Comparison of ENCODE assay signal across 22 cellular contexts in the genomic region with DNA sequence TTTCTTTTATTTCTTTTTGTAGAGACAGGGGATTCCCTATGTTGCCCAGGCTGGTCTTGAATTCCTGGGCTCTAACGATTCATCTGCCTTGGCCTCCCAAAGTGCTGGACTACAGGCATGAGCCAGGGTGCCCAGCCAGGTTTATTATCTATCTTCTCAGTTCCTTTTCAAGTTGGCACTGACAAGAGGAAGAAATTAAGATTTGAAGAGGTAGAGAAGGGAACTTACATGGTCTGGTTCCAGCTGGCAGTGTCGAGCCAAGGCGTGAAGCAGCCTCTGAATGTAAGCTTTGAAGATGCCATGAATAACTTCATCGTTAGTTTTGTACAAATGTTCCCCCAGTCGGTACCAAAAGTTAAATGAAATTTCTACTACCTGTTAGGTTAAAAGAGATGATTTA. TPM values are rescaled to one million over a fixed set of nuclear protein-coding genes. Genes with fewer than 3 reads are reported as not detected.
DNase-seq lines count a peak whose midpoint lies in the region; TF ChIP-seq lines count a peak whose summit lies in the region.
"Had no signal": no experiment of that assay in that cellular context is flagged by ENCODE, and none has a peak within 500 bp of the region (broad histone marks: within the 10 kb centered on the region; RNA-seq: fewer than 3 reads in every experiment).

No MANE protein-coding gene starts in this region.

- no peaks in the 10 kb centered on the region for H3K27me3 Mint-ChIP-seq in MCF 10A (ENCODE audit: insufficient read depth, unreplicated experiment)
- H3K27me3 Mint-ChIP-seq: CD4-positive, CD25-positive, alpha-beta regulatory T cell had no signal

- intact Hi-C loops in MCF 10A (cut with micrococcal nuclease): no loop called here
- intact Hi-C loops in breast epithelium (cut with DNase I; ENCODE audit: low total_unique reads): no loop called here
- intact Hi-C loops in dorsolateral prefrontal cortex (cut with DNase I): no loop called here

- TF ChIP-seq POLR2A in breast epithelium (IDR thresholded peaks at IDR 0.05): no peak

- H3K4me1 ChIP-seq in breast epithelium: no peaks in the 10 kb centered on the region
- H3K4me1 ChIP-seq: BLaER1 had no signal

- BruUV-seq in MCF 10A (replicated peaks; lab: Mats Ljungman, UMichigan): no TSS peak

- peaks cover 3% of the 10 kb centered on the region for H3K36me3 ChIP-seq in breast epithelium

- H3K9me3 Mint-ChIP-seq in MCF 10A (ENCODE audit: unreplicated experiment): no peaks in the 10 kb centered on the region
- H3K9me3 Mint-ChIP-seq: CD4-positive, CD25-positive, alpha-beta regulatory T cell; H9 had no signal

- no peaks in the 10 kb centered on the region for H3K27me3 ChIP-seq in breast epithelium
- H3K27me3 ChIP-seq in dorsolateral prefrontal cortex: no peaks in the 10 kb centered on the region
- H3K27me3 ChIP-seq: BLaER1, SJSA1 had no signal

- no peak overlapping the region for H3K27ac ChIP-seq in breast epithelium
- H3K27ac ChIP-seq in dorsolateral prefrontal cortex: no peak overlapping the region
- H3K27ac ChIP-seq: BLaER1, GM23248, SJSA1 had no signal

- TF ChIP-seq CTCF in MCF 10A (IDR thresholded peaks at IDR 0.05; ENCODE audit: unreplicated experiment) (no peak), breast epithelium (IDR thresholded peaks at IDR 0.05) (no peak), dorsolateral prefrontal cortex (IDR thresholded peaks at IDR 0.05 in 54 of 56, conservative IDR thresholded peaks at IDR 0.05 in 2 of 56; ENCODE audit: low read depth in 1 of 56, partially characterized antibody in 56 of 56) (no peak)

- CTCF ChIA-PET in MCF 10A (lab: Yijun Ruan, JAX): interaction anchor here (0.6 kb wide), 1 partner anchor 98 kb away, joined by 4 read pairs; no protein-coding TSS in a partner anchor

- H3K4me3 Mint-ChIP-seq in MCF 10A (ENCODE audit: unreplicated experiment): no peak overlapping the region
- H3K4me3 Mint-ChIP-seq: CD4-positive, CD25-positive, alpha-beta regulatory T cell; H9 had no signal

- H3K4me3 ChIP-seq in breast epithelium (no peak overlapping the region), dorsolateral prefrontal cortex (no peak overlapping the region)
- H3K4me3 ChIP-seq: BLaER1, GM23248, SJSA1 had no signal

- H3K4me1 Mint-ChIP-seq in MCF 10A (ENCODE audit: insufficient read depth, unreplicated experiment): no peaks in the 10 kb centered on the region
- H3K4me1 Mint-ChIP-seq: H9 had no signal

- H3K27ac Mint-ChIP-seq in MCF 10A (ENCODE audit: low read depth, unreplicated experiment): peak overlapping the region; percentile 31
- H3K27ac Mint-ChIP-seq: H9 had no signal

- POLR2A ChIA-PET in MCF 10A (lab: Yijun Ruan, JAX): no interaction called here

- H3K9me3 ChIP-seq in breast epithelium: no peaks in the 10 kb centered on the region
- H3K9me3 ChIP-seq: BLaER1, SJSA1 had no signal

- DNase-seq in MCF 10A (ENCODE audit: unreplicated experiment): no peak
- no peak for DNase-seq in breast epithelium (ENCODE audit: low spot score in 2 of 2)
- DNase-seq in astrocyte of the hippocampus (ENCODE audit: low read depth, low spot score): peak; percentile 13
- peak; percentile 5 for DNase-seq in iris pigment epithelial cell (ENCODE audit: low read depth)
- no peak for DNase-seq in NCI-H1105 (lab: John Stamatoyannopoulos, UW)
- no peak for DNase-seq in KG1 (lab: John Stamatoyannopoulos, UW)
- DNase-seq in dorsolateral prefrontal cortex: no peak
- DNase-seq: CD4-positive, CD25-positive, alpha-beta regulatory T cell; GM23248; H9; KBM-7; NCI-H1092; NCI-H1436 treated with DMSO at 0.1 percent for 48 hours; NCI-H187 treated with DMSO at 0.1 percent for 48 hours; NCI-H2171 treated with DMSO at 0.1 percent for 48 hours; NCI-H446 treated with DMSO at 0.1 percent for 48 hours; NCI-H526; NCI-H82; Right ventricle myocardium superior; RPMI8226 had no signal

- H3K36me3 Mint-ChIP-seq in MCF 10A (ENCODE audit: insufficient read depth, unreplicated experiment): peaks cover 33% of the 10 kb centered on the region

RNA-seq across cellular contexts. Expression of a gene that starts 57.8 kb away (rescaled TPM):
- 42.3 and 44.2 TPM in 2 replicates for total RNA-seq in MCF 10A (2022)
- 10 to 100 TPM; 36.4 to 42.7 (median 36.6) TPM for total RNA-seq in breast epithelium
- total RNA-seq in dorsolateral prefrontal cortex: 10 to 100 TPM; 26.7 to 48.8 (median 38.5) TPM

RNA-seq across cellular contexts. Expression of a gene that starts 59.4 kb away (rescaled TPM):
- total RNA-seq in MCF 10A (2022): 7.5 and 10.1 TPM in 2 replicates
- 10 to 100 TPM in 2 of 3 donors, 1 to 10 TPM in 1; 4.6 to 19.4 (median 11.1) TPM for total RNA-seq in breast epithelium
- total RNA-seq in dorsolateral prefrontal cortex: 10 to 100 TPM in 8 of 120 experiments, 1 to 10 TPM in 112; 2.2 to 15.1 (median 5.8) TPM

Comparison
In these comparisons a context has a peak if more than half of its experiments do, and no peak if none do; other contexts are left out.
1. DNase-seq: peak in astrocyte of the hippocampus (single experiment) and iris pigment epithelial cell (single experiment); none in MCF 10A (single experiment), breast epithelium (0 of 2), NCI-H1105 (single experiment), KG1 (single experiment) and dorsolateral prefrontal cortex (0 of 10).